18 cellular contexts compared by ENCODE assay signal in the genomic region with DNA sequence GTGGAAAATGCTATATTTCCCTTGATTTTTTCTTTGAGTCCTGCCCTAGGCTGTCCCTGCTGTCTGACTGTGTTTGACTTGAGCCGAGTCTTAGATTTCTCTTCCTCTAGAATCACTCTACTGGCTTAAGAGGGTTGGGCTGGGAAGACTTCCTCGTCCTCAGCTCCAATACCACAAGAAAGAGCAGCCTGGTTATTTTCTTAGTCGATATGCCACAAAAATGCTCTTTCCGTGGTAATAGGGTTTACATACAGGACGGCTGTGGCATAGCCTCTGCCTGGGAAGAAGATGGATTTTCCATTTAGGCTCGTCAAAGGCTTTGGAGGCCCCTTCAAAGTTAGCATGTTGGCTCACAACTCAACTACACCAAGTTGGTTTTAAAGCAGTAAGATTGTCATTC.
DNase-seq lines count a peak whose midpoint lies in the region; ATAC-seq, FAIRE-seq and TF ChIP-seq lines count a peak whose summit lies in the region.
"Had no signal": no experiment of that assay in that cellular context is flagged by ENCODE, and none has a peak within 500 bp of the region (broad histone marks: within the 10 kb centered on the region; RNA-seq: fewer than 3 reads in every experiment).

No MANE protein-coding gene starts in this region.

- H3K27me3 Mint-ChIP-seq in neural progenitor cell (ENCODE audit: insufficient read depth, low read depth) (no peaks in the 10 kb centered on the region), MCF 10A (ENCODE audit: insufficient read depth, unreplicated experiment) (no peaks in the 10 kb centered on the region)
- H3K27me3 Mint-ChIP-seq in CD4-positive, alpha-beta T cell: no peaks in the 10 kb centered on the region

- no peak overlapping the region for H3K9ac ChIP-seq in neural progenitor cell
- no peak overlapping the region for H3K9ac ChIP-seq in kidney (ENCODE audit: low read length in 2 of 2)

- H3K9me3 Mint-ChIP-seq in neural progenitor cell (peaks cover 2% of the 10 kb centered on the region), MCF 10A (ENCODE audit: unreplicated experiment) (no peaks in the 10 kb centered on the region)
- H3K9me3 Mint-ChIP-seq in CD4-positive, alpha-beta T cell: no peaks in the 10 kb centered on the region

- H2AFZ ChIP-seq in neural progenitor cell (replicated peaks): no peak overlapping the region

- FAIRE-seq in kidney (lab: Jason Lieb, UNC): no peak
- FAIRE-seq: GM12878 had no signal

- H3K4me2 ChIP-seq in neural progenitor cell: no peak overlapping the region

- no peaks in the 10 kb centered on the region for H4K20me1 ChIP-seq in neural progenitor cell (ENCODE audit: low read depth)

- no peaks in the 10 kb centered on the region for H3K36me3 Mint-ChIP-seq in neural progenitor cell
- no peaks in the 10 kb centered on the region for H3K36me3 Mint-ChIP-seq in CD4-positive, alpha-beta T cell (ENCODE audit: low read depth)
- no peaks in the 10 kb centered on the region for H3K36me3 Mint-ChIP-seq in MCF 10A (ENCODE audit: insufficient read depth, unreplicated experiment)

- H3K36me3 ChIP-seq in SJCRH30 (no peaks in the 10 kb centered on the region), neural progenitor cell (no peaks in the 10 kb centered on the region), kidney (ENCODE audit: control insufficient read depth in 1 of 2, insufficient read depth in 2 of 2, low read length in 2 of 2) (no peaks in the 10 kb centered on the region)
- H3K36me3 ChIP-seq: HAP-1, Peyer's patch had no signal

- POLR2A ChIA-PET in CD4-positive, alpha-beta T cell (lab: Charles Lee): no interaction called here
- POLR2A ChIA-PET in MCF 10A (lab: Yijun Ruan, JAX): no interaction called here

- no peak overlapping the region for H3K4me3 Mint-ChIP-seq in neural progenitor cell
- H3K4me3 Mint-ChIP-seq in CD4-positive, alpha-beta T cell: no peak overlapping the region
- H3K4me3 Mint-ChIP-seq in MCF 10A (ENCODE audit: unreplicated experiment): no peak overlapping the region

- H3K27ac Mint-ChIP-seq in neural progenitor cell (peak overlapping the region; percentile 42), MCF 10A (ENCODE audit: low read depth, unreplicated experiment) (no peak overlapping the region)
- H3K27ac Mint-ChIP-seq in CD4-positive, alpha-beta T cell: no peak overlapping the region

- H3K27ac ChIP-seq in SJCRH30 (peak overlapping the region; percentile 37), neural progenitor cell (no peak overlapping the region), kidney (ENCODE audit: low read depth in 2 of 2, low read length in 2 of 2) (no peak overlapping the region)
- H3K27ac ChIP-seq in CD4-positive, alpha-beta T cell (ENCODE audit: low read depth, low read length): no peak overlapping the region
- H3K27ac ChIP-seq: Peyer's patch had no signal

- H3K4me1 Mint-ChIP-seq in neural progenitor cell (peaks cover 22% of the 10 kb centered on the region), MCF 10A (ENCODE audit: insufficient read depth, unreplicated experiment) (peaks cover 11% of the 10 kb centered on the region)
- no peaks in the 10 kb centered on the region for H3K4me1 Mint-ChIP-seq in CD4-positive, alpha-beta T cell (ENCODE audit: low read depth)

- BruUV-seq in MCF 10A (replicated peaks; lab: Mats Ljungman, UMichigan): no TSS peak

- DNase-seq in AG10803 (ENCODE audit: low read depth) (peak; percentile 74), SJCRH30 (peak in 1 of 2 experiments; percentile 49), astrocyte of the spinal cord (ENCODE audit: low read depth, low spot score) (peak; percentile 73), neural progenitor cell (ENCODE audit: low spot score) (no peak), kidney (no peak), MCF 10A (ENCODE audit: unreplicated experiment) (no peak)
- no peak for DNase-seq in CD4-positive, alpha-beta T cell
- DNase-seq: C1 segment of cervical spinal cord, DND-41, GDM1, NCI-H1417 treated with DMSO at 0.1 percent for 48 hours, NCI-H1930, NCI-H2171 treated with DMSO at 0.1 percent for 48 hours, Peyer's patch, Right ventricle myocardium superior had no signal

- in situ Hi-C loops in astrocyte of the spinal cord (cut with HindIII; ENCODE audit: low sequenced_read_pairs): no loop called here

- no peaks in the 10 kb centered on the region for H3K27me3 ChIP-seq in SJCRH30
- H3K27me3 ChIP-seq in neural progenitor cell: no peaks in the 10 kb centered on the region
- no peaks in the 10 kb centered on the region for H3K27me3 ChIP-seq in CD4-positive, alpha-beta T cell (ENCODE audit: control insufficient read depth, insufficient read depth, low read length)
- H3K27me3 ChIP-seq: Peyer's patch had no signal

- H3K4me1 ChIP-seq in SJCRH30: peaks cover 32% of the 10 kb centered on the region
- no peaks in the 10 kb centered on the region for H3K4me1 ChIP-seq in neural progenitor cell
- H3K4me1 ChIP-seq in kidney (ENCODE audit: control insufficient read depth in 1 of 2, insufficient read depth in 1 of 2, low read depth in 1 of 2, low read length in 2 of 2): no peaks in the 10 kb centered on the region
- H3K4me1 ChIP-seq: HAP-1, Peyer's patch had no signal

- H3K79me2 ChIP-seq in neural progenitor cell (ENCODE audit: low read depth): no peaks in the 10 kb centered on the region

- no peak overlapping the region for H3K4me3 ChIP-seq in AG10803 (ENCODE audit: low read length)
- H3K4me3 ChIP-seq in SJCRH30: no peak overlapping the region
- no peak overlapping the region for H3K4me3 ChIP-seq in astrocyte of the spinal cord (ENCODE audit: low read depth, low read length)
- no peak overlapping the region for H3K4me3 ChIP-seq in neural progenitor cell
- no peak overlapping the region for H3K4me3 ChIP-seq in kidney (ENCODE audit: low read length in 2 of 2)
- H3K4me3 ChIP-seq: GM12878, HAP-1, Peyer's patch had no signal

- H3F3A ChIP-seq in neural progenitor cell (ENCODE audit: low read depth): no peaks in the 10 kb centered on the region

- no peak for TF ChIP-seq CTCF in AG10803 (conservative IDR thresholded peaks at IDR 0.05; ENCODE audit: low read length)
- TF ChIP-seq CTCF in astrocyte of the spinal cord (IDR thresholded peaks at IDR 0.05; ENCODE audit: low read depth, low read length): no peak
- TF ChIP-seq CTCF in neural progenitor cell (IDR thresholded peaks at IDR 0.05): no peak
- TF ChIP-seq CTCF in CD4-positive, alpha-beta T cell (IDR thresholded peaks at IDR 0.05): no peak
- TF ChIP-seq CTCF in kidney (IDR thresholded peaks at IDR 0.05; ENCODE audit: borderline replicate concordance, extremely low read depth, insufficient read depth): no peak
- TF ChIP-seq CTCF in MCF 10A (IDR thresholded peaks at IDR 0.05; ENCODE audit: unreplicated experiment): no peak

- CTCF ChIA-PET in CD4-positive, alpha-beta T cell (lab: Charles Lee): no interaction called here
- CTCF ChIA-PET in MCF 10A (lab: Yijun Ruan, JAX): interaction anchor here (0.6 to 1.1 kb wide), 2 partner anchors 210 to 955 kb away, joined by 3 read pairs; no protein-coding TSS in a partner anchor

- intact Hi-C loops in CD4-positive, alpha-beta T cell (cut with DNase I, micrococcal nuclease): no loop called here
- intact Hi-C loops in kidney (cut with DNase I) (no loop called here), MCF 10A (cut with micrococcal nuclease) (loop anchor here (5.0 kb wide), 1 partner anchor 211 kb away; the partner anchor contains the start of gene IGFBP3)

- no peak for ATAC-seq in CD4-positive, alpha-beta T cell (ENCODE audit: poor library complexity)
- ATAC-seq in HG02571 (IDR thresholded peaks at IDR 0.05; ENCODE audit: unreplicated experiment): no peak

- H3K9me3 ChIP-seq in SJCRH30 (replicated peaks) (no peaks in the 10 kb centered on the region), neural progenitor cell (ENCODE audit: low read depth) (no peaks in the 10 kb centered on the region), kidney (ENCODE audit: control insufficient read depth in 1 of 2, low read length in 2 of 2) (no peaks in the 10 kb centered on the region)
- H3K9me3 ChIP-seq in CD4-positive, alpha-beta T cell (ENCODE audit: control insufficient read depth, low read length): no peaks in the 10 kb centered on the region
- H3K9me3 ChIP-seq: HAP-1, Peyer's patch had no signal

Comparison
In these comparisons a context has a peak if more than half of its experiments do, and no peak if none do; other contexts are left out.
1. DNase-seq: peak in AG10803 (single experiment) and astrocyte of the spinal cord (single experiment); none in neural progenitor cell (single experiment), CD4-positive, alpha-beta T cell (0 of 10), kidney (single experiment) and MCF 10A (single experiment).